1 cellular context compared by ENCODE assay signal in genomic region chr3:54949491-54950044, GRCh38.
TF ChIP-seq lines count a peak whose summit lies in the region.

No MANE protein-coding gene starts in this region.

TF ChIP-seq in SK-N-SH treated with all-trans-retinoic acid at 6 μM for 48 hours, 23 proteins besides CTCF, POLR2A, EP300 and RAD21 (continued from another document):
- TF ChIP-seq TSHZ2 (CRISPR knock-in tag; IDR thresholded peaks at IDR 0.05): no peak
- no peak for TF ChIP-seq CSRNP3 (CRISPR knock-in tag; IDR thresholded peaks at IDR 0.05)
- no peak for TF ChIP-seq ESRRG (CRISPR knock-in tag; IDR thresholded peaks at IDR 0.05)
- TF ChIP-seq ZFP3 (CRISPR knock-in tag; IDR thresholded peaks at IDR 0.05): no peak
- TF ChIP-seq TOX (CRISPR knock-in tag; IDR thresholded peaks at IDR 0.05; ENCODE audit: borderline replicate concordance): no peak
- TF ChIP-seq ZFP30 (CRISPR knock-in tag; IDR thresholded peaks at IDR 0.05): no peak
